Comparison of ENCODE assay signal across 8 cellular contexts in the genomic region with DNA sequence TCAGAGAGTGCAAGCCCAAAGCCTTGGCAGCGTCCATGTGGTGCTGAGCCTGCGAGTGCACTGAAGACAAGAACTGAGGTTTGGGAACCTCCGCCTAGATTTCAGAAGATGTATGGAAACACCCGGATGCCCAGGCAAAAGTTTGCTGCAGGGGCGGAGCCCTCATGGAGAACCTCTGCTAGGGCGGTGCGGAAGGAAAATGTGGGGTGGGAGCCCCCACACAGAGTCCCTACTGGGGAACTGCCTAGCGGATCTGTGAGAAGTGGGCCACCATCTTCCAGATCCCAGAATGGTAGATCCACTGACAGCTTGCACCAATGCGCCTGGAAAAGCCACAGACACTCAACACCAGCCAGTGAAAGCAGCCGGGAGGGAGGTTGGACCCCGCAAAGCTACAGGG. TPM values are rescaled to one million over a fixed set of nuclear protein-coding genes. Genes with fewer than 3 reads are reported as not detected.
"Had no signal": no experiment of that assay in that cellular context is flagged by ENCODE, and none has a peak within 500 bp of the region (broad histone marks: within the 10 kb centered on the region; RNA-seq: fewer than 3 reads in every experiment).

No MANE protein-coding gene starts in this region.

RNA-seq across cellular contexts. Expression of a gene that starts 42.2 kb away (rescaled TPM):
- total RNA-seq: OCI-LY7, PC-3, PC-9, Right ventricle myocardium inferior, Right ventricle myocardium superior, RPMI7951, SJCRH30 had no signal
- polyA plus RNA-seq: SK-N-SH had no signal

RNA-seq across cellular contexts. Expression of a gene that starts 54.3 kb away (rescaled TPM):
- total RNA-seq: Right ventricle myocardium superior had no signal
